11 cellular contexts compared by ENCODE assay signal in genomic region chr6:8180327-8181161, GRCh38.
DNase-seq lines count a peak whose midpoint lies in the region; ATAC-seq, FAIRE-seq and TF ChIP-seq lines count a peak whose summit lies in the region.
"Had no signal": no experiment of that assay in that cellular context is flagged by ENCODE, and none has a peak within 500 bp of the region (broad histone marks: within the 10 kb centered on the region; RNA-seq: fewer than 3 reads in every experiment).

No MANE protein-coding gene starts in this region.

- peak overlapping the region; percentile 61 for H3K27ac ChIP-seq in astrocyte (ENCODE audit: low read depth, low read length)

- CTCF ChIA-PET in activated naive CD4-positive, alpha-beta T cell treated with anti-CD3 and anti-CD28 coated beads, Interleukin-2, amount 10 ng/mL, durations not matched to agents 7 days and 5 days (lab: Charles Lee), result no interaction called here

- H3K4me1 Mint-ChIP-seq in astrocyte (ENCODE audit: low read depth, unreplicated experiment), result peaks cover 54% of the 10 kb centered on the region
- no peaks in the 10 kb centered on the region for H3K4me1 Mint-ChIP-seq in stimulated activated effector memory CD8-positive, alpha-beta T cell treated with anti-CD3 and anti-CD28 coated beads, Interleukin-12 subunit alpha, Interleukin-12 subunit beta, amount 100 ng/mL, for 72 hours
- no peaks in the 10 kb centered on the region for H3K4me1 Mint-ChIP-seq in activated naive CD4-positive, alpha-beta T cell treated with anti-CD3 and anti-CD28 coated beads, Interleukin-2, amount 10 ng/mL, durations not matched to agents 7 days and 5 days

- no peaks in the 10 kb centered on the region for H3K27me3 ChIP-seq in astrocyte (ENCODE audit: insufficient read depth, low read length)

- no peaks in the 10 kb centered on the region for H3K36me3 Mint-ChIP-seq in astrocyte (ENCODE audit: low read depth, unreplicated experiment)
- no peaks in the 10 kb centered on the region for H3K36me3 Mint-ChIP-seq in stimulated activated effector memory CD8-positive, alpha-beta T cell treated with anti-CD3 and anti-CD28 coated beads, Interleukin-12 subunit alpha, Interleukin-12 subunit beta, amount 100 ng/mL, for 72 hours
- H3K36me3 Mint-ChIP-seq in activated naive CD4-positive, alpha-beta T cell treated with anti-CD3 and anti-CD28 coated beads, Interleukin-2, amount 10 ng/mL, durations not matched to agents 7 days and 5 days, result no peaks in the 10 kb centered on the region

- H4K20me1 ChIP-seq in astrocyte (ENCODE audit: insufficient read depth, low read length), result no peaks in the 10 kb centered on the region

- ATAC-seq in stimulated activated effector memory CD8-positive, alpha-beta T cell treated with anti-CD3 and anti-CD28 coated beads, Interleukin-12 subunit alpha, Interleukin-12 subunit beta, amount 100 ng/mL, for 72 hours, result no peak
- no peak for ATAC-seq in GM21515 (IDR thresholded peaks at IDR 0.05; ENCODE audit: unreplicated experiment)

- H3K4me2 ChIP-seq in astrocyte (ENCODE audit: low read length), result peak overlapping the region; percentile 78

- peak; percentile 70 for DNase-seq in A172 (ENCODE audit: low spot score)
- DNase-seq in HK-2 (ENCODE audit: unreplicated experiment), result peak; percentile 14
- peak; percentile 84 for DNase-seq in astrocyte (ENCODE audit: low read depth)
- peak; percentile 87 for DNase-seq in iris pigment epithelial cell (ENCODE audit: low read depth)
- no peak for DNase-seq in stimulated activated effector memory CD8-positive, alpha-beta T cell treated with anti-CD3 and anti-CD28 coated beads, Interleukin-12 subunit alpha, Interleukin-12 subunit beta, amount 100 ng/mL, for 72 hours (ENCODE audit: low spot score in 2 of 2)
- DNase-seq in NCI-H510A (lab: John Stamatoyannopoulos, UW), result no peak
- DNase-seq in activated naive CD4-positive, alpha-beta T cell treated with anti-CD3 and anti-CD28 coated beads, Interleukin-2, amount 10 ng/mL, durations not matched to agents 7 days and 5 days, result no peak
- DNase-seq: NCI-H1694 treated with DMSO at 0.1 percent for 48 hours, occipital lobe had no signal

- peak overlapping the region; percentile 97 for H3K27ac Mint-ChIP-seq in astrocyte (ENCODE audit: unreplicated experiment)
- H3K27ac Mint-ChIP-seq in stimulated activated effector memory CD8-positive, alpha-beta T cell treated with anti-CD3 and anti-CD28 coated beads, Interleukin-12 subunit alpha, Interleukin-12 subunit beta, amount 100 ng/mL, for 72 hours, result no peak overlapping the region
- H3K27ac Mint-ChIP-seq in activated naive CD4-positive, alpha-beta T cell treated with anti-CD3 and anti-CD28 coated beads, Interleukin-2, amount 10 ng/mL, durations not matched to agents 7 days and 5 days, result no peak overlapping the region
- H3K27ac Mint-ChIP-seq: dendritic cell treated with granulocyte-macrophage colony-stimulating factor and Interleukin-4, amounts not matched to agents 40 ng/mL and 50 ng/mL, for 4 days had no signal

- H3K79me2 ChIP-seq in astrocyte (ENCODE audit: insufficient read depth, low read length), result no peaks in the 10 kb centered on the region

- TF ChIP-seq CTCF in astrocyte (IDR thresholded peaks at IDR 0.05; ENCODE audit: insufficient read depth, low read depth, low read length), result no peak

- no peak overlapping the region for H3K4me3 Mint-ChIP-seq in astrocyte (ENCODE audit: unreplicated experiment)
- no peak overlapping the region for H3K4me3 Mint-ChIP-seq in stimulated activated effector memory CD8-positive, alpha-beta T cell treated with anti-CD3 and anti-CD28 coated beads, Interleukin-12 subunit alpha, Interleukin-12 subunit beta, amount 100 ng/mL, for 72 hours
- no peak overlapping the region for H3K4me3 Mint-ChIP-seq in activated naive CD4-positive, alpha-beta T cell treated with anti-CD3 and anti-CD28 coated beads, Interleukin-2, amount 10 ng/mL, durations not matched to agents 7 days and 5 days
- H3K4me3 Mint-ChIP-seq: dendritic cell treated with granulocyte-macrophage colony-stimulating factor and Interleukin-4, amounts not matched to agents 40 ng/mL and 50 ng/mL, for 4 days had no signal

- H3K4me1 ChIP-seq in astrocyte (ENCODE audit: insufficient read depth, low read length), result peaks cover 28% of the 10 kb centered on the region

- no peaks in the 10 kb centered on the region for H3K9me3 ChIP-seq in astrocyte (ENCODE audit: insufficient read depth, low read depth, low read length)

- H3K27me3 Mint-ChIP-seq in astrocyte (ENCODE audit: low read depth, unreplicated experiment), result no peaks in the 10 kb centered on the region
- H3K27me3 Mint-ChIP-seq in activated naive CD4-positive, alpha-beta T cell treated with anti-CD3 and anti-CD28 coated beads, Interleukin-2, amount 10 ng/mL, durations not matched to agents 7 days and 5 days, result peaks cover 3% of the 10 kb centered on the region

- peak overlapping the region; percentile 52 for H3K9ac ChIP-seq in astrocyte (ENCODE audit: low read length)

- H3K36me3 ChIP-seq in astrocyte (ENCODE audit: insufficient read depth, low read length), result no peaks in the 10 kb centered on the region

- peak; percentile 89 for FAIRE-seq in astrocyte (lab: Jason Lieb, UNC)

- H3K9me3 Mint-ChIP-seq in astrocyte (ENCODE audit: unreplicated experiment), result no peaks in the 10 kb centered on the region
- no peaks in the 10 kb centered on the region for H3K9me3 Mint-ChIP-seq in stimulated activated effector memory CD8-positive, alpha-beta T cell treated with anti-CD3 and anti-CD28 coated beads, Interleukin-12 subunit alpha, Interleukin-12 subunit beta, amount 100 ng/mL, for 72 hours
- no peaks in the 10 kb centered on the region for H3K9me3 Mint-ChIP-seq in activated naive CD4-positive, alpha-beta T cell treated with anti-CD3 and anti-CD28 coated beads, Interleukin-2, amount 10 ng/mL, durations not matched to agents 7 days and 5 days
- H3K9me3 Mint-ChIP-seq: dendritic cell treated with granulocyte-macrophage colony-stimulating factor and Interleukin-4, amounts not matched to agents 40 ng/mL and 50 ng/mL, for 4 days had no signal

- peak overlapping the region; percentile 29 for H2AFZ ChIP-seq in astrocyte (ENCODE audit: low read depth, low read length)

- peak overlapping the region; percentile 32 for H3K4me3 ChIP-seq in astrocyte (ENCODE audit: insufficient read depth, low read depth, low read length)

Comparison
In these comparisons a context has a peak if more than half of its experiments do, and no peak if none do; other contexts are left out.
1. DNase-seq: peak in A172 (single experiment), HK-2 (single experiment), astrocyte (single experiment) and iris pigment epithelial cell (single experiment); none in stimulated activated effector memory CD8-positive, alpha-beta T cell treated with anti-CD3 and anti-CD28 coated beads, Interleukin-12 subunit alpha, Interleukin-12 subunit beta, amount 100 ng/mL, for 72 hours (0 of 2), NCI-H510A (single experiment) and activated naive CD4-positive, alpha-beta T cell treated with anti-CD3 and anti-CD28 coated beads, Interleukin-2, amount 10 ng/mL, durations not matched to agents 7 days and 5 days (single experiment).